20 cellular contexts compared by ENCODE assay signal in genomic region chr10:48533540-48533939, GRCh38.
"Had no signal": no experiment of that assay in that cellular context is flagged by ENCODE, and none has a peak within 500 bp of the region (broad histone marks: within the 10 kb centered on the region; RNA-seq: fewer than 3 reads in every experiment).

No MANE protein-coding gene starts in this region.

- DNase-seq: activated B cell treated with CpG ODN at 0.5 μM for 24 hours; activated CD4-positive, alpha-beta T cell treated with anti-CD3 and anti-CD28 coated beads, Interleukin-2, amount 50 U/mL, for 1 hour; activated CD8-positive, alpha-beta memory T cell treated with anti-CD3 and anti-CD28 coated beads, Interleukin-2, amount 50 U/mL, for 4 hours; activated gamma-delta T cell treated with Interleukin-2 at 50 U/mL for 16 hours; activated T-cell treated with anti-CD3 and anti-CD28 coated beads, Interleukin-2, amount 50 U/mL, for 72 hours; aorta; Kasumi-1; NCI-H1105 treated with DMSO at 0.1 percent for 48 hours; NCI-H1436 treated with DMSO at 0.1 percent for 48 hours; NCI-H187; NCI-H2081; NCI-H510A treated with DMSO at 0.1 percent for 48 hours; PC-3; SHP77 had no signal

- H3K9me3 ChIP-seq: breast epithelium had no signal

- H3K36me3 ChIP-seq: breast epithelium had no signal

- H3K36me3 Mint-ChIP-seq: activated naive CD4-positive, alpha-beta T cell treated with anti-CD3 and anti-CD28 coated beads, Interleukin-2, amount 50 U/mL, for 24 hours had no signal

- H3K27ac ChIP-seq: breast epithelium had no signal

- H3K4me3 Mint-ChIP-seq: activated B cell treated with CpG ODN at 0.5 μM for 24 hours; activated CD4-positive, alpha-beta memory T cell treated with anti-CD3 and anti-CD28 coated beads, Interleukin-2, amount 10 ng/mL, durations not matched to agents 7 days and 5 days; activated naive CD4-positive, alpha-beta T cell treated with anti-CD3 and anti-CD28 coated beads, Interleukin-2, amount 50 U/mL, for 24 hours; activated T-cell treated with anti-CD3 and anti-CD28 coated beads, Interleukin-2, amount 50 U/mL, for 72 hours; T-helper 1 cell treated with Interleukin-12 subunit alpha and Interleukin-12 subunit beta and Interleukin-4 antibody, amounts not matched to agents 30 μg/mL and 1 μg/mL, for 36 hours had no signal

- H3K27me3 ChIP-seq: breast epithelium had no signal

- H3K4me3 ChIP-seq: breast epithelium had no signal

- H3K4me1 Mint-ChIP-seq: activated B cell treated with CpG ODN at 0.5 μM for 24 hours; activated CD4-positive, alpha-beta memory T cell treated with anti-CD3 and anti-CD28 coated beads, Interleukin-2, amount 10 ng/mL, durations not matched to agents 7 days and 5 days; activated naive CD4-positive, alpha-beta T cell treated with anti-CD3 and anti-CD28 coated beads, Interleukin-2, amount 50 U/mL, for 24 hours had no signal

- FAIRE-seq: RCC 7860 had no signal

- H3K4me1 ChIP-seq: breast epithelium had no signal

- H3K27ac Mint-ChIP-seq: activated B cell treated with CpG ODN at 0.5 μM for 24 hours; activated CD4-positive, alpha-beta memory T cell treated with anti-CD3 and anti-CD28 coated beads, Interleukin-2, amount 10 ng/mL, durations not matched to agents 7 days and 5 days; activated naive CD4-positive, alpha-beta T cell treated with anti-CD3 and anti-CD28 coated beads, Interleukin-2, amount 50 U/mL, for 24 hours; activated T-cell treated with anti-CD3 and anti-CD28 coated beads, Interleukin-2, amount 50 U/mL, for 72 hours; activated T-helper 2 cell treated with anti-CD3 and anti-CD28 coated beads, Interferon-gamma antibody, Interleukin-2, Interleukin-4, amounts not matched to agents 10 μg/mL and 5 μg/mL and 100 μg/mL, durations not matched to agents 14 hours and 24 hours and 36 hours; T-helper 1 cell treated with Interleukin-12 subunit alpha and Interleukin-12 subunit beta and Interleukin-4 antibody, amounts not matched to agents 30 μg/mL and 1 μg/mL, for 36 hours had no signal

- H3K9me3 Mint-ChIP-seq: activated B cell treated with CpG ODN at 0.5 μM for 24 hours; activated naive CD4-positive, alpha-beta T cell treated with anti-CD3 and anti-CD28 coated beads, Interleukin-2, amount 50 U/mL, for 24 hours; activated T-helper 2 cell treated with anti-CD3 and anti-CD28 coated beads, Interferon-gamma antibody, Interleukin-2, Interleukin-4, amounts not matched to agents 10 μg/mL and 5 μg/mL and 100 μg/mL, durations not matched to agents 14 hours and 24 hours and 36 hours; T-helper 1 cell treated with Interleukin-12 subunit alpha and Interleukin-12 subunit beta and Interleukin-4 antibody, amounts not matched to agents 30 μg/mL and 1 μg/mL, for 36 hours had no signal
